In the genomic region with DNA sequence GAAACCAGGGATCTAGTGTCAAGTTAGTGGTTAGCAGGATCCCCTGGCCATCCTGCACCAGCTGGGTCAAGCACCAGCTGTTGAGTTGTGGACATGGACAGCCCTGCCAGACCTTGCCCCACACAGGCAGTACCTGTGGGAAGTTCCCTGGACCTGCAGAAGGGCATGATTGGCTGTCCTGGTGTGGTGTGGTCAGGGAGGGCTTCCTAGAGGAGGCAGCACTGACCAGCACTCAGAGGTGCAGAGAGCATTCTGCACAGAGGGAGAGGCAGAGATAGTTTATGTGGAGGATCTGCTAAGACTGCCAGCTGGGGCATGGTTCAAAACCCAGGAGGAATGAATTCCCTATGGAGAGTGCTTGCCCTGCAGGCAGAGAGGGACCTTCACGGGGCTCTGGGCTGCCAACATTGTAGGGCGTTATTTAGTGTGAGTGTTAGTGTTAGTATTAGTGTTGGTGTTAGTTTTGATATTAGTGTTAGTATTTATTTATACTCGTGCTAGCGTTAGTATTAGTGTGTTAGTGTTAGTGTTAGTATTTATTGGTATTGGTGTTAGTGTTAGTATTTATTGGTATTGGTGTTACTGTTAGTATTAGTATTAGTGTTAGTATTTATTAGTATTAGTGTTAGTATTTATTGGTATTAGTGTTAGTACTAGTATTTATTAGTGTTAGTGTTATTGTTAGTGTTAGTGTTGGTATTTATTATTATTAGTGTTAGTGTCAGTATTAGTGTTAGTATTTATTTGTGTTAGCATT, we compare ENCODE assay signal across 20 cellular contexts. TPM values are rescaled to one million over a fixed set of nuclear protein-coding genes. Genes with fewer than 3 reads are reported as not detected.
DNase-seq lines count a peak whose midpoint lies in the region; ATAC-seq, FAIRE-seq and TF ChIP-seq lines count a peak whose summit lies in the region.
"Had no signal": no experiment of that assay in that cellular context is flagged by ENCODE, and none has a peak within 500 bp of the region (broad histone marks: within the 10 kb centered on the region; RNA-seq: fewer than 3 reads in every experiment).

No MANE protein-coding gene starts in this region.

- TF ChIP-seq POLR2A in A549 (IDR thresholded peaks at IDR 0.05; ENCODE audit: low read length), result no peak

- CTCF ChIA-PET in A549 (lab: Yijun Ruan, JAX) (interaction anchor here (0.8 to 1.7 kb wide), 4 partner anchors 10 to 94 kb away, joined by 3 to 5 read pairs (median 4); a partner anchor contains a TSS), RWPE1 (lab: Yijun Ruan, JAX) (no interaction called here)

- H4K20me1 ChIP-seq in GM23248 (ENCODE audit: insufficient read depth), result peaks cover 9% of the 10 kb centered on the region

- H3K4me1 ChIP-seq in A549 (peaks cover 4% of the 10 kb centered on the region; the same call in 1 of the 3 replicates), GM23248 (ENCODE audit: insufficient read depth) (peaks cover 65% of the 10 kb centered on the region)
- H3K4me1 ChIP-seq: thyroid gland had no signal

- no peak for ATAC-seq in A549
- no peak for ATAC-seq in GM19035 (IDR thresholded peaks at IDR 0.05; ENCODE audit: unreplicated experiment)
- no peak for ATAC-seq in HG03520 (IDR thresholded peaks at IDR 0.05; ENCODE audit: unreplicated experiment)
- ATAC-seq: heart right ventricle, left ventricle myocardium superior had no signal

- TF ChIP-seq RAD21 in A549 (conservative IDR thresholded peaks at IDR 0.05 in 1 of 2, IDR thresholded peaks at IDR 0.05 in 1 of 2), result no peak

- POLR2A ChIA-PET in A549 (lab: Yijun Ruan, JAX) (no interaction called here), RWPE1 (lab: Yijun Ruan, JAX; ENCODE audit: low non-redundant PET) (no interaction called here)

- H3K9ac ChIP-seq in GM23248, result no peak overlapping the region
- H3K9ac ChIP-seq: SK-N-SH had no signal

- no peaks in the 10 kb centered on the region for H3K27me3 ChIP-seq in GM23248 (replicated peaks; ENCODE audit: insufficient read depth)
- H3K27me3 ChIP-seq: brain microvascular endothelial cell, thyroid gland had no signal

- WGBS in A549 (ENCODE audit: missing lambda C conversion rate), result 89% methylated on average over 4 of the region's 4 CpGs
- 43 to 49% methylated on average over 4 of the region's 4 CpGs for WGBS in GM23248 (ENCODE audit: low coverage in 1 of 2, low lambda C conversion rate in 2 of 2, missing lambda C conversion rate in 2 of 2), 2 experiments

- H3K9me2 ChIP-seq in GM23248 (ENCODE audit: insufficient read depth), result no peaks in the 10 kb centered on the region
- H3K9me2 ChIP-seq: SK-N-SH had no signal

- H3K4me2 ChIP-seq in A549 (no peak overlapping the region), GM23248 (ENCODE audit: unreplicated experiment) (no peak overlapping the region)
- H3K4me2 ChIP-seq: SK-N-SH had no signal

- in situ Hi-C loops in GM23248 (cut with MboI), result no loop called here

- H3K79me2 ChIP-seq in GM23248 (ENCODE audit: insufficient read depth), result peaks cover 91% of the 10 kb centered on the region

- peaks cover 88% of the 10 kb centered on the region for H3F3A ChIP-seq in GM23248 (ENCODE audit: insufficient read depth)

- H3K27ac ChIP-seq in A549, result no peak overlapping the region
- H3K27ac ChIP-seq in GM23248, result peak overlapping the region; percentile 72
- 0 out of 2 replicates have a peak overlapping the region, but pooled peaks have one; percentile 6 for H3K27ac ChIP-seq in RWPE1
- H3K27ac ChIP-seq: brain microvascular endothelial cell, heart right ventricle, thyroid gland had no signal

- no peak for FAIRE-seq in A549 (lab: Jason Lieb, UNC)
- FAIRE-seq: endothelial cell of umbilical vein, HTR-8/SVneo had no signal

- no peaks in the 10 kb centered on the region for H3K9me3 ChIP-seq in A549
- H3K9me3 ChIP-seq in GM23248 (ENCODE audit: low read depth), result no peaks in the 10 kb centered on the region
- H3K9me3 ChIP-seq: SK-N-SH, thyroid gland had no signal

- no peak overlapping the region for H2AFZ ChIP-seq in GM23248

- DNase-seq in A549 (ENCODE audit: low read depth in 1 of 2, low spot score in 1 of 2), result no peak
- no peak for DNase-seq in GM23248
- DNase-seq in RWPE1 (ENCODE audit: low spot score), result no peak
- peak; percentile 78 for DNase-seq in myocyte (ENCODE audit: low read depth)
- no peak for DNase-seq in GF-D8 (lab: John Stamatoyannopoulos, UW)
- no peak for DNase-seq in NCI-H1092 treated with DMSO at 0.1 percent for 48 hours (lab: John Stamatoyannopoulos, UW)
- DNase-seq: brain microvascular endothelial cell; heart right ventricle; left ventricle myocardium superior; NCI-H1436 treated with DMSO at 0.1 percent for 48 hours; NCI-H82; retina; SK-N-SH; stimulated activated CD4-positive, alpha-beta T cell treated with anti-CD3 and anti-CD28 coated beads, Interleukin-12 subunit alpha, Interleukin-12 subunit beta, amount 100 ng/mL, for 4 hours; T1000; thyroid gland had no signal

- TF ChIP-seq CTCF in A549 (IDR thresholded peaks at IDR 0.05) (no peak), RWPE1 (conservative IDR thresholded peaks at IDR 0.05; ENCODE audit: low read depth) (no peak)

- H3K4me3 ChIP-seq in A549 (no peak overlapping the region), GM23248 (no peak overlapping the region)
- H3K4me3 ChIP-seq: heart right ventricle, thyroid gland had no signal

- H3K36me3 ChIP-seq in GM23248 (ENCODE audit: low read depth), result peaks cover 24% of the 10 kb centered on the region; the same call in 1 of the 2 replicates
- H3K36me3 ChIP-seq: brain microvascular endothelial cell, heart right ventricle, thyroid gland had no signal

- TF ChIP-seq EP300 in A549 (IDR thresholded peaks at IDR 0.05), result no peak

TF ChIP-seq in A549, 52 proteins besides CTCF, POLR2A, EP300 and RAD21:
- TF ChIP-seq ZFP36 (IDR thresholded peaks at IDR 0.05; ENCODE audit: borderline replicate concordance, partially characterized antibody), result peak; percentile 56
- no peak for TF ChIP-seq FOXS1 (CRISPR knock-in tag; IDR thresholded peaks at IDR 0.05)

RNA-seq across cellular contexts. Expression of a gene that starts 31.9 kb away (rescaled TPM):
- polyA plus RNA-seq in A549 (2011; rRNA removed) (5.4 and 8.2 TPM in 2 replicates), A549 (2017; fragmentation: RNase III; extraction: RNeasy Plus Mini Kit Qiagen cat#74134 plus additional on column Dnase treatment) (6.0 to 8.7 TPM (median 7.1 TPM) in 3 replicates), GM23248 (2016; fragmentation: Nextera tagmentation; extraction: Ambion mirVana) (248 and 253 TPM in 2 replicates)
- polyA plus RNA-seq in A549 (2012; cell fraction: cytosol; rRNA removed), result 22.0 and 31.0 TPM in 2 replicates
- 19.3 and 23.2 TPM in 2 replicates for polyA plus RNA-seq in A549 (2012; cell fraction: nucleus; rRNA removed)
- 3.6 and 6.2 TPM in 2 replicates for polyA minus RNA-seq in A549 (2011; rRNA and poly(A)+ RNA removed)
- 467 and 544 TPM in 2 replicates for total RNA-seq in GM23248 (2014; rRNA removed; shearing (Covaris generic))
- 5.0 and 9.2 TPM in 2 replicates for total RNA-seq in myocyte
- 4.6 TPM for polyA plus RNA-seq in myocyte (2012)

Comparison
In these comparisons a context has a peak if more than half of its experiments do, and no peak if none do; other contexts are left out.
1. H3K27ac ChIP-seq: peak in GM23248 (single experiment) and RWPE1 (single experiment); none in A549 (0 of 2).
2. RNA of a gene that starts 31.9 kb away (total RNA-seq): 467 to 544 TPM in GM23248; 5.0 to 9.2 TPM in myocyte; every median in the first group is over 10 times any median in the second.